In genomic region chr1:47337350-47337749, GRCh38 we compare ENCODE assay signal across 21 cellular contexts.
"Had no signal": no experiment of that assay in that cellular context is flagged by ENCODE, and none has a peak within 500 bp of the region (broad histone marks: within the 10 kb centered on the region; RNA-seq: fewer than 3 reads in every experiment).

No MANE protein-coding gene starts in this region.

- H3K36me3 ChIP-seq: neural progenitor cell, pancreas, uterus had no signal

- H2AFZ ChIP-seq: neural progenitor cell had no signal

- H3K9ac ChIP-seq: neural progenitor cell had no signal

- H3K4me2 ChIP-seq: neural progenitor cell had no signal

- H3K9me3 Mint-ChIP-seq: endodermal cell; natural killer cell treated with Interleukin-12 subunit alpha and Interleukin-12 subunit beta and Interleukin-15 and Interleukin-18, amount 100 ng/mL, for 72 hours; neural progenitor cell; type B pancreatic cell had no signal

- H3K27ac ChIP-seq: pancreas, uterus had no signal

- ATAC-seq: left cardiac atrium; left ventricle myocardium superior; natural killer cell treated with Interleukin-12 subunit alpha and Interleukin-12 subunit beta and Interleukin-15 and Interleukin-18, amount 100 ng/mL, for 72 hours; pancreas; right cardiac atrium had no signal

- H3K27me3 Mint-ChIP-seq: natural killer cell treated with Interleukin-12 subunit alpha and Interleukin-12 subunit beta and Interleukin-15 and Interleukin-18, amount 100 ng/mL, for 72 hours; progenitor cell of endocrine pancreas; type B pancreatic cell had no signal

- FAIRE-seq: keratinocyte, pancreas, small intestine had no signal

- H3K4me3 ChIP-seq: coronary artery, lung, neural progenitor cell, pancreas, uterus had no signal

- H3K9me3 ChIP-seq: pancreas, uterus had no signal

- H3K36me3 Mint-ChIP-seq: natural killer cell treated with Interleukin-12 subunit alpha and Interleukin-12 subunit beta and Interleukin-15 and Interleukin-18, amount 100 ng/mL, for 72 hours; type B pancreatic cell had no signal

- H3K4me3 Mint-ChIP-seq: endodermal cell; natural killer cell treated with Interleukin-12 subunit alpha and Interleukin-12 subunit beta and Interleukin-15 and Interleukin-18, amount 100 ng/mL, for 72 hours; neural progenitor cell; type B pancreatic cell had no signal

- H3K27ac Mint-ChIP-seq: endodermal cell, neural progenitor cell, type B pancreatic cell had no signal

- H3K27me3 ChIP-seq: neural progenitor cell, pancreas, uterus had no signal

- DNase-seq: effector CD4-positive, alpha-beta T cell; endodermal cell; foreskin melanocyte; left cardiac atrium; left ventricle myocardium superior; mesenchymal stem cell; midbrain; nucleus accumbens; pancreas; right cardiac atrium; small intestine; stimulated activated CD4-positive, alpha-beta T cell treated with anti-CD3 and anti-CD28 coated beads, Interleukin-12 subunit alpha, Interleukin-12 subunit beta, amount 100 ng/mL, for 4 hours; stimulated activated naive CD4-positive, alpha-beta T cell treated with Interleukin-2 at 50 U/mL for 16 hours; uterus had no signal
